1 cellular context compared by ENCODE assay signal in the genomic region with DNA sequence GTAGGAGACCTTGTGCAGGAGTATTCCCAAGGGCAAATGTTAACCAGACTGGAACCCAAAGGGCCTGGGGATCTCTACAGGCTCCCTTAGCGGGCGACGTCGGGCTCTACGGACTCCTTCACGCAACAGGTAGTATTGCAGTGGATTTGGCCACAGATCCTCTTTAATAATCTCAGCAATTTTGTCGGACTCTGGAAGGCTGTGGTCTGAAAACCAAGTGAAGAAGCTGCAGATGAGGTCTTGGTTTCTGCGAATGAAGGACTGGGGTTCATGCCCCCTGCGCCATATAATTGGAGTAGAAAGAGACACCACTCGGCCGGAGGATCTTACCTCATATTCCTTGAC.
TF ChIP-seq lines count a peak whose summit lies in the region.

No MANE protein-coding gene starts in this region.

TF ChIP-seq in GM12878, 131 proteins besides CTCF, POLR2A, EP300 and RAD21 (continued from another document):
- no peak for TF ChIP-seq CEBPB (IDR thresholded peaks at IDR 0.05; ENCODE audit: borderline replicate concordance in 1 of 2, low read depth in 2 of 2, low read length in 2 of 2)
